20 cellular contexts compared by ENCODE assay signal in genomic region chr4:143252478-143252877, GRCh38.
"Had no signal": no experiment of that assay in that cellular context is flagged by ENCODE, and none has a peak within 500 bp of the region (broad histone marks: within the 10 kb centered on the region; RNA-seq: fewer than 3 reads in every experiment).

No MANE protein-coding gene starts in this region.

- H3K36me3 ChIP-seq: heart left ventricle, neural progenitor cell, ovary, suprapubic skin, thyroid gland had no signal

- H3K27me3 ChIP-seq: dorsolateral prefrontal cortex, heart left ventricle, neural progenitor cell, ovary, suprapubic skin, thyroid gland had no signal

- H3K9me3 ChIP-seq: heart left ventricle, ovary, suprapubic skin, thyroid gland had no signal

- ATAC-seq: heart left ventricle; left lobe of liver; natural killer cell treated with Interleukin-12 subunit alpha and Interleukin-12 subunit beta and Interleukin-15 and Interleukin-18, amount 100 ng/mL, for 72 hours; right cardiac atrium; stimulated activated effector memory CD8-positive, alpha-beta T cell treated with anti-CD3 and anti-CD28 coated beads, Interleukin-12 subunit alpha, Interleukin-12 subunit beta, amount 100 ng/mL, for 72 hours; stimulated activated naive CD8-positive, alpha-beta T cell treated with anti-CD3 and anti-CD28 coated beads, Interleukin-15, Interleukin-2, amounts not matched to agents 100 U/mL and 50 U/mL, for 24 hours had no signal

- H3K9ac ChIP-seq: neural progenitor cell had no signal

- H3K4me1 ChIP-seq: suprapubic skin, thyroid gland had no signal

- DNase-seq: cortex of kidney; dorsolateral prefrontal cortex; effector CD8-positive, alpha-beta T cell; foreskin melanocyte; heart left ventricle; hippocampal formation; midbrain; nucleus accumbens; ovary; right cardiac atrium; stimulated activated CD4-positive, alpha-beta T cell treated with anti-CD3 and anti-CD28 coated beads, Interleukin-12 subunit alpha, Interleukin-12 subunit beta, amount 100 ng/mL, for 4 hours; stimulated activated CD4-positive, alpha-beta T cell treated with anti-CD3 and anti-CD28 coated beads, Interleukin-4, amount 100 ng/mL, for 1 hour; stimulated activated CD8-positive, alpha-beta memory T cell treated with anti-CD3 and anti-CD28 coated beads, Interleukin-4, amount 100 ng/mL, for 48 hours; stimulated activated naive CD8-positive, alpha-beta T cell treated with anti-CD3 and anti-CD28 coated beads, Interleukin-15, Interleukin-2, amounts not matched to agents 100 U/mL and 50 U/mL, for 24 hours; thyroid gland had no signal

- H3K27ac ChIP-seq: dorsolateral prefrontal cortex, heart left ventricle, neural progenitor cell, ovary, suprapubic skin, thyroid gland had no signal

- H2AFZ ChIP-seq: neural progenitor cell had no signal

- H3K4me2 ChIP-seq: neural progenitor cell had no signal

- H3K4me3 ChIP-seq: dorsolateral prefrontal cortex, heart left ventricle, neural progenitor cell, ovary, suprapubic skin, thyroid gland had no signal
